Comparison of ENCODE assay signal across 21 cellular contexts in genomic region chr15:22904736-22905135, GRCh38.
DNase-seq lines count a peak whose midpoint lies in the region; ATAC-seq lines count a peak whose summit lies in the region.
"Had no signal": no experiment of that assay in that cellular context is flagged by ENCODE, and none has a peak within 500 bp of the region (broad histone marks: within the 10 kb centered on the region; RNA-seq: fewer than 3 reads in every experiment).

No MANE protein-coding gene starts in this region.

- H3K36me3 Mint-ChIP-seq in stimulated activated effector memory CD8-positive, alpha-beta T cell treated with anti-CD3 and anti-CD28 coated beads, Interleukin-12 subunit alpha, Interleukin-12 subunit beta, amount 100 ng/mL, for 72 hours: peaks cover 19% of the 10 kb centered on the region

- H3K27ac Mint-ChIP-seq in stimulated activated effector memory CD8-positive, alpha-beta T cell treated with anti-CD3 and anti-CD28 coated beads, Interleukin-12 subunit alpha, Interleukin-12 subunit beta, amount 100 ng/mL, for 72 hours: no peak overlapping the region
- H3K27ac Mint-ChIP-seq: HFFc6, immature natural killer cell, WTC11 had no signal

- no peak overlapping the region for H3K4me3 Mint-ChIP-seq in stimulated activated effector memory CD8-positive, alpha-beta T cell treated with anti-CD3 and anti-CD28 coated beads, Interleukin-12 subunit alpha, Interleukin-12 subunit beta, amount 100 ng/mL, for 72 hours
- H3K4me3 Mint-ChIP-seq: HFFc6, immature natural killer cell, WTC11 had no signal

- ATAC-seq in stimulated activated effector memory CD8-positive, alpha-beta T cell treated with anti-CD3 and anti-CD28 coated beads, Interleukin-12 subunit alpha, Interleukin-12 subunit beta, amount 100 ng/mL, for 72 hours: no peak
- ATAC-seq in GM18868 (IDR thresholded peaks at IDR 0.05; ENCODE audit: unreplicated experiment) (no peak), GM18867 (IDR thresholded peaks at IDR 0.05; ENCODE audit: unreplicated experiment) (no peak)
- ATAC-seq: K562, WTC11 had no signal

- DNase-seq in DMS 273 (lab: John Stamatoyannopoulos, UW; ENCODE audit: unreplicated experiment) (peak; percentile 78), NCI-H1694 (lab: John Stamatoyannopoulos, UW) (peak; percentile 27), NCI-H69 (lab: John Stamatoyannopoulos, UW) (peak; percentile 89), inferior parietal cortex (ENCODE audit: extremely low spot score) (peak; percentile 22), iPS-NIHi11 (ENCODE audit: low spot score) (no peak)
- no peak for DNase-seq in stimulated activated effector memory CD8-positive, alpha-beta T cell treated with anti-CD3 and anti-CD28 coated beads, Interleukin-12 subunit alpha, Interleukin-12 subunit beta, amount 100 ng/mL, for 72 hours (ENCODE audit: low spot score in 2 of 2)
- DNase-seq: activated CD8-positive, alpha-beta memory T cell treated with anti-CD3 and anti-CD28 coated beads for 24 hours; Caco-2; effector CD4-positive, alpha-beta T cell; esophagus squamous epithelium; glutamatergic neuron; HFFc6; immature natural killer cell; ovary; SJCRH30; stimulated activated CD4-positive, alpha-beta T cell treated with anti-CD3 and anti-CD28 coated beads, Interleukin-2, amount 100 ng/mL, for 48 hours; T-helper 2 cell had no signal

- no peaks in the 10 kb centered on the region for H3K9me3 Mint-ChIP-seq in stimulated activated effector memory CD8-positive, alpha-beta T cell treated with anti-CD3 and anti-CD28 coated beads, Interleukin-12 subunit alpha, Interleukin-12 subunit beta, amount 100 ng/mL, for 72 hours
- H3K9me3 Mint-ChIP-seq: HFFc6, immature natural killer cell had no signal

- no peaks in the 10 kb centered on the region for H3K4me1 Mint-ChIP-seq in stimulated activated effector memory CD8-positive, alpha-beta T cell treated with anti-CD3 and anti-CD28 coated beads, Interleukin-12 subunit alpha, Interleukin-12 subunit beta, amount 100 ng/mL, for 72 hours
- H3K4me1 Mint-ChIP-seq: immature natural killer cell, WTC11 had no signal

Comparison
In these comparisons a context has a peak if more than half of its experiments do, and no peak if none do; other contexts are left out.
1. DNase-seq: peak in DMS 273 (single experiment), NCI-H1694 (single experiment), NCI-H69 (single experiment) and inferior parietal cortex (single experiment); none in stimulated activated effector memory CD8-positive, alpha-beta T cell treated with anti-CD3 and anti-CD28 coated beads, Interleukin-12 subunit alpha, Interleukin-12 subunit beta, amount 100 ng/mL, for 72 hours (0 of 2) and iPS-NIHi11 (single experiment).